9 cellular contexts compared by ENCODE assay signal in the genomic region with DNA sequence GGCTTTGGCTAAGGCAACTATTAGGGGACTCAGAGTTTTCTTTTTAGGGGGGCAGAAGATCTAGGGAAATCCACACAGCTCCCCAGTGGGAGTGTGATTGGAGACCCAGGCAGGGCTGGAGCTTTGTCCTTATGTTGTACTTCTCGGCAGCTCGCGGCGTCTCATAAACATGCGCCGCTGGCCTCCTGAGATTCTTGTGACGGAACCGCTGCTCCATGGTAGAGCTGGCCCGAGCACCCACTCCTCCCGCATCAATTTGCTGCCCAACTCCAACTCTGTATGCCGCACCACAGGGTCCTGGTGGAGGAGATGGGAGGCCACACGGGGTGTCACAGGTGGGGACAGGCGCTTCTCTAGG.
DNase-seq lines count a peak whose midpoint lies in the region; ATAC-seq and TF ChIP-seq lines count a peak whose summit lies in the region.
"Had no signal": no experiment of that assay in that cellular context is flagged by ENCODE, and none has a peak within 500 bp of the region (broad histone marks: within the 10 kb centered on the region; RNA-seq: fewer than 3 reads in every experiment).

No MANE protein-coding gene starts in this region.

- POLR2A ChIA-PET in activated CD4-positive, alpha-beta T cell treated with anti-CD3 and anti-CD28 coated beads, Interleukin-2, amount 10 ng/mL, durations not matched to agents 7 days and 5 days (lab: Charles Lee), result no interaction called here

- no peak overlapping the region for H3K4me3 ChIP-seq in Peyer's patch
- H3K4me3 ChIP-seq in lower lobe of right lung, result no peak overlapping the region
- H3K4me3 ChIP-seq in thoracic aorta, result peak overlapping the region; percentile 55
- H3K4me3 ChIP-seq: cardiac muscle cell had no signal

- H3K27ac ChIP-seq in Peyer's patch, result peak overlapping the region in 3 of 4 donors; percentile 41 to 56 (median 53)
- peak overlapping the region; percentile 46 for H3K27ac ChIP-seq in lower lobe of right lung
- H3K27ac ChIP-seq in thoracic aorta, result peak overlapping the region; percentile 82 to 88
- H3K27ac ChIP-seq: cardiac muscle cell had no signal

- H3K4me1 ChIP-seq in Peyer's patch (peaks cover 0 to 35% (median 4%) of the 10 kb centered on the region in 4 donors), lower lobe of right lung (peaks cover 65% of the 10 kb centered on the region), thoracic aorta (ENCODE audit: control insufficient read depth in 1 of 2, low read depth in 2 of 2) (peaks cover 65 to 98% of the 10 kb centered on the region in 2 donors)

- no peak for ATAC-seq in central memory CD8-positive, alpha-beta T cell (replicated peaks; ENCODE audit: extremely low read depth, poor library complexity, severe bottlenecking)
- ATAC-seq in lower lobe of right lung, result no peak
- no peak for ATAC-seq in thoracic aorta (ENCODE audit: insufficient number of reproducible peaks, low FRiP score, low read depth)

- no peak for DNase-seq in Peyer's patch
- no peak for DNase-seq in central memory CD8-positive, alpha-beta T cell (ENCODE audit: low spot score in 2 of 2)
- DNase-seq in lower lobe of right lung, result no peak
- DNase-seq in thoracic aorta (ENCODE audit: low spot score), result no peak
- no peak for DNase-seq in erythroblast (lab: John Stamatoyannopoulos, UW)
- DNase-seq in activated CD4-positive, alpha-beta T cell treated with anti-CD3 and anti-CD28 coated beads, Interleukin-2, amount 10 ng/mL, durations not matched to agents 7 days and 5 days, result no peak
- no peak for DNase-seq in NCI-H748 treated with DMSO at 0.1 percent for 48 hours (lab: John Stamatoyannopoulos, UW)
- DNase-seq: NCI-H2227 treated with DMSO at 0.1 percent for 48 hours had no signal

- CTCF ChIA-PET in activated CD4-positive, alpha-beta T cell treated with anti-CD3 and anti-CD28 coated beads, Interleukin-2, amount 10 ng/mL, durations not matched to agents 7 days and 5 days (lab: Charles Lee), result interaction anchor here (1.2 to 5.2 kb wide), 4 partner anchors 10 to 48 kb away, joined by 3 to 23 read pairs (median 6); no protein-coding TSS in a partner anchor

- no peaks in the 10 kb centered on the region for H3K27me3 Mint-ChIP-seq in central memory CD8-positive, alpha-beta T cell
- H3K27me3 Mint-ChIP-seq in activated CD4-positive, alpha-beta T cell treated with anti-CD3 and anti-CD28 coated beads, Interleukin-2, amount 10 ng/mL, durations not matched to agents 7 days and 5 days, result no peaks in the 10 kb centered on the region

- H3K9me3 ChIP-seq in Peyer's patch, result no peaks in the 10 kb centered on the region
- H3K9me3 ChIP-seq in lower lobe of right lung, result no peaks in the 10 kb centered on the region
- H3K9me3 ChIP-seq in thoracic aorta, result no peaks in the 10 kb centered on the region

- TF ChIP-seq CTCF in Peyer's patch (IDR thresholded peaks at IDR 0.05) (no peak), lower lobe of right lung (IDR thresholded peaks at IDR 0.05) (no peak), thoracic aorta (IDR thresholded peaks at IDR 0.05) (no peak)

- no peaks in the 10 kb centered on the region for H3K27me3 ChIP-seq in Peyer's patch
- no peaks in the 10 kb centered on the region for H3K27me3 ChIP-seq in lower lobe of right lung (ENCODE audit: low read depth)
- no peaks in the 10 kb centered on the region for H3K27me3 ChIP-seq in thoracic aorta (replicated peaks; ENCODE audit: insufficient read depth)
- H3K27me3 ChIP-seq: cardiac muscle cell had no signal

- no peak overlapping the region for H3K4me3 Mint-ChIP-seq in central memory CD8-positive, alpha-beta T cell
- no peak overlapping the region for H3K4me3 Mint-ChIP-seq in activated CD4-positive, alpha-beta T cell treated with anti-CD3 and anti-CD28 coated beads, Interleukin-2, amount 10 ng/mL, durations not matched to agents 7 days and 5 days

- TF ChIP-seq POLR2A in Peyer's patch (IDR thresholded peaks at IDR 0.05) (no peak), erythroblast (IDR thresholded peaks at IDR 0.05; ENCODE audit: low read length) (no peak)

- no peaks in the 10 kb centered on the region for H3K9me3 Mint-ChIP-seq in central memory CD8-positive, alpha-beta T cell
- no peaks in the 10 kb centered on the region for H3K9me3 Mint-ChIP-seq in activated CD4-positive, alpha-beta T cell treated with anti-CD3 and anti-CD28 coated beads, Interleukin-2, amount 10 ng/mL, durations not matched to agents 7 days and 5 days

- H3K36me3 Mint-ChIP-seq in central memory CD8-positive, alpha-beta T cell (ENCODE audit: insufficient read depth), result peaks cover 8% of the 10 kb centered on the region
- H3K36me3 Mint-ChIP-seq in activated CD4-positive, alpha-beta T cell treated with anti-CD3 and anti-CD28 coated beads, Interleukin-2, amount 10 ng/mL, durations not matched to agents 7 days and 5 days (ENCODE audit: low read depth), result peaks cover 13% of the 10 kb centered on the region

- intact Hi-C loops in lower lobe of right lung (cut with DNase I), result no loop called here

- H3K36me3 ChIP-seq in Peyer's patch (no peaks in the 10 kb centered on the region), lower lobe of right lung (no peaks in the 10 kb centered on the region), thoracic aorta (no peaks in the 10 kb centered on the region)
- H3K36me3 ChIP-seq: cardiac muscle cell had no signal

- H3K4me1 Mint-ChIP-seq in central memory CD8-positive, alpha-beta T cell, result peaks cover 60% of the 10 kb centered on the region
- peaks cover 56% of the 10 kb centered on the region for H3K4me1 Mint-ChIP-seq in activated CD4-positive, alpha-beta T cell treated with anti-CD3 and anti-CD28 coated beads, Interleukin-2, amount 10 ng/mL, durations not matched to agents 7 days and 5 days

- peak overlapping the region; percentile 75 for H3K27ac Mint-ChIP-seq in central memory CD8-positive, alpha-beta T cell (ENCODE audit: low read depth)
- no peak overlapping the region for H3K27ac Mint-ChIP-seq in activated CD4-positive, alpha-beta T cell treated with anti-CD3 and anti-CD28 coated beads, Interleukin-2, amount 10 ng/mL, durations not matched to agents 7 days and 5 days
